In genomic region chr11:107927559-107927958, GRCh38 we compare ENCODE assay signal across 10 cellular contexts. TPM values are rescaled to one million over a fixed set of nuclear protein-coding genes. Genes with fewer than 3 reads are reported as not detected.
DNase-seq lines count a peak whose midpoint lies in the region; ATAC-seq, FAIRE-seq and TF ChIP-seq lines count a peak whose summit lies in the region.
"Had no signal": no experiment of that assay in that cellular context is flagged by ENCODE, and none has a peak within 500 bp of the region (broad histone marks: within the 10 kb centered on the region; RNA-seq: fewer than 3 reads in every experiment).

No MANE protein-coding gene starts in this region.

- intact Hi-C loops in kidney (cut with DNase I), result no loop called here
- intact Hi-C loops in CD4-positive, alpha-beta T cell (cut with DNase I, micrococcal nuclease), result no loop called here

- H3K4me3 Mint-ChIP-seq in stimulated activated naive CD8-positive, alpha-beta T cell treated with anti-CD3 and anti-CD28 coated beads, Interleukin-15, Interleukin-2, amounts not matched to agents 100 ng/mL and 50 ng/mL, for 24 hours, result peak overlapping the region; percentile 65
- H3K4me3 Mint-ChIP-seq in activated naive CD8-positive, alpha-beta T cell treated with anti-CD3 and anti-CD28 coated beads, Interleukin-2, amount 10 ng/mL, durations not matched to agents 7 days and 5 days, result peak overlapping the region; percentile 77
- H3K4me3 Mint-ChIP-seq in CD4-positive, alpha-beta T cell, result no peak overlapping the region

- no peak for FAIRE-seq in kidney (lab: Jason Lieb, UNC)

- H3K9me3 Mint-ChIP-seq in stimulated activated naive CD8-positive, alpha-beta T cell treated with anti-CD3 and anti-CD28 coated beads, Interleukin-15, Interleukin-2, amounts not matched to agents 100 ng/mL and 50 ng/mL, for 24 hours, result peaks cover 4% of the 10 kb centered on the region
- H3K9me3 Mint-ChIP-seq in activated naive CD8-positive, alpha-beta T cell treated with anti-CD3 and anti-CD28 coated beads, Interleukin-2, amount 10 ng/mL, durations not matched to agents 7 days and 5 days, result no peaks in the 10 kb centered on the region
- H3K9me3 Mint-ChIP-seq in CD4-positive, alpha-beta T cell, result no peaks in the 10 kb centered on the region

- TF ChIP-seq CTCF in kidney (IDR thresholded peaks at IDR 0.05; ENCODE audit: borderline replicate concordance, extremely low read depth, insufficient read depth), result no peak
- TF ChIP-seq CTCF in CD4-positive, alpha-beta T cell (IDR thresholded peaks at IDR 0.05), result no peak

- no peak for DNase-seq in stimulated activated naive CD8-positive, alpha-beta T cell treated with anti-CD3 and anti-CD28 coated beads, Interleukin-15, Interleukin-2, amounts not matched to agents 100 U/mL and 50 U/mL, for 24 hours
- DNase-seq in activated naive CD8-positive, alpha-beta T cell treated with anti-CD3 and anti-CD28 coated beads, Interleukin-2, amount 10 ng/mL, durations not matched to agents 7 days and 5 days, result no peak
- no peak for DNase-seq in kidney
- no peak for DNase-seq in CD4-positive, alpha-beta T cell
- no peak for DNase-seq in activated CD8-positive, alpha-beta memory T cell treated with anti-CD3 and anti-CD28 coated beads, Interleukin-2, amount 50 U/mL, for 48 hours

- H3K27me3 ChIP-seq in CD4-positive, alpha-beta T cell (ENCODE audit: control insufficient read depth, insufficient read depth, low read length), result peaks cover 38% of the 10 kb centered on the region

- H3K4me1 ChIP-seq in kidney (ENCODE audit: control insufficient read depth in 1 of 2, insufficient read depth in 1 of 2, low read depth in 1 of 2, low read length in 2 of 2), result no peaks in the 10 kb centered on the region

- POLR2A ChIA-PET in activated naive CD8-positive, alpha-beta T cell treated with anti-CD3 and anti-CD28 coated beads, Interleukin-2, amount 10 ng/mL, durations not matched to agents 7 days and 5 days (lab: Charles Lee), result no interaction called here
- POLR2A ChIA-PET in CD4-positive, alpha-beta T cell (lab: Charles Lee), result no interaction called here

- CTCF ChIA-PET in CD4-positive, alpha-beta T cell (lab: Charles Lee), result no interaction called here

- no peaks in the 10 kb centered on the region for H3K36me3 Mint-ChIP-seq in stimulated activated naive CD8-positive, alpha-beta T cell treated with anti-CD3 and anti-CD28 coated beads, Interleukin-15, Interleukin-2, amounts not matched to agents 100 ng/mL and 50 ng/mL, for 24 hours (ENCODE audit: low read depth)
- no peaks in the 10 kb centered on the region for H3K36me3 Mint-ChIP-seq in activated naive CD8-positive, alpha-beta T cell treated with anti-CD3 and anti-CD28 coated beads, Interleukin-2, amount 10 ng/mL, durations not matched to agents 7 days and 5 days
- no peaks in the 10 kb centered on the region for H3K36me3 Mint-ChIP-seq in CD4-positive, alpha-beta T cell (ENCODE audit: low read depth)

- H3K9ac ChIP-seq in kidney (ENCODE audit: low read length in 2 of 2), result no peak overlapping the region

- H3K36me3 ChIP-seq in kidney (ENCODE audit: control insufficient read depth in 1 of 2, insufficient read depth in 2 of 2, low read length in 2 of 2), result no peaks in the 10 kb centered on the region
- H3K36me3 ChIP-seq: uterus had no signal

- peaks cover 44% of the 10 kb centered on the region for H3K27me3 Mint-ChIP-seq in stimulated activated naive CD8-positive, alpha-beta T cell treated with anti-CD3 and anti-CD28 coated beads, Interleukin-15, Interleukin-2, amounts not matched to agents 100 ng/mL and 50 ng/mL, for 24 hours
- peaks cover 31% of the 10 kb centered on the region for H3K27me3 Mint-ChIP-seq in activated naive CD8-positive, alpha-beta T cell treated with anti-CD3 and anti-CD28 coated beads, Interleukin-2, amount 10 ng/mL, durations not matched to agents 7 days and 5 days
- peaks cover 62% of the 10 kb centered on the region for H3K27me3 Mint-ChIP-seq in CD4-positive, alpha-beta T cell

- no peak overlapping the region for H3K27ac Mint-ChIP-seq in stimulated activated naive CD8-positive, alpha-beta T cell treated with anti-CD3 and anti-CD28 coated beads, Interleukin-15, Interleukin-2, amounts not matched to agents 100 ng/mL and 50 ng/mL, for 24 hours
- H3K27ac Mint-ChIP-seq in activated naive CD8-positive, alpha-beta T cell treated with anti-CD3 and anti-CD28 coated beads, Interleukin-2, amount 10 ng/mL, durations not matched to agents 7 days and 5 days, result no peak overlapping the region
- H3K27ac Mint-ChIP-seq in CD4-positive, alpha-beta T cell, result no peak overlapping the region

- no peak overlapping the region for H3K27ac ChIP-seq in kidney (ENCODE audit: low read depth in 2 of 2, low read length in 2 of 2)
- H3K27ac ChIP-seq in CD4-positive, alpha-beta T cell (ENCODE audit: low read depth, low read length), result no peak overlapping the region
- H3K27ac ChIP-seq: uterus had no signal

- H3K4me3 ChIP-seq in kidney (ENCODE audit: low read length in 2 of 2), result peak overlapping the region; percentile 30 to 59
- H3K4me3 ChIP-seq: uterus had no signal

- H3K9me3 ChIP-seq in kidney (ENCODE audit: control insufficient read depth in 1 of 2, low read length in 2 of 2), result no peaks in the 10 kb centered on the region
- H3K9me3 ChIP-seq in CD4-positive, alpha-beta T cell (ENCODE audit: control insufficient read depth, low read length), result no peaks in the 10 kb centered on the region
- H3K9me3 ChIP-seq: uterus had no signal

- peaks cover 12% of the 10 kb centered on the region for H3K4me1 Mint-ChIP-seq in stimulated activated naive CD8-positive, alpha-beta T cell treated with anti-CD3 and anti-CD28 coated beads, Interleukin-15, Interleukin-2, amounts not matched to agents 100 ng/mL and 50 ng/mL, for 24 hours (ENCODE audit: low read depth)
- H3K4me1 Mint-ChIP-seq in activated naive CD8-positive, alpha-beta T cell treated with anti-CD3 and anti-CD28 coated beads, Interleukin-2, amount 10 ng/mL, durations not matched to agents 7 days and 5 days, result peaks cover 1% of the 10 kb centered on the region
- peaks cover 10% of the 10 kb centered on the region for H3K4me1 Mint-ChIP-seq in CD4-positive, alpha-beta T cell (ENCODE audit: low read depth)

- no peak for ATAC-seq in stimulated activated naive CD8-positive, alpha-beta T cell treated with anti-CD3 and anti-CD28 coated beads, Interleukin-15, Interleukin-2, amounts not matched to agents 100 U/mL and 50 U/mL, for 24 hours
- ATAC-seq in activated naive CD8-positive, alpha-beta T cell treated with anti-CD3 and anti-CD28 coated beads, Interleukin-2, amount 10 ng/mL, durations not matched to agents 7 days and 5 days (ENCODE audit: low read depth), result no peak
- ATAC-seq in CD4-positive, alpha-beta T cell (ENCODE audit: poor library complexity), result no peak
- no peak for ATAC-seq in HG03045 (IDR thresholded peaks at IDR 0.05; ENCODE audit: unreplicated experiment)
- ATAC-seq in GM18519 (IDR thresholded peaks at IDR 0.05; ENCODE audit: low FRiP score, unreplicated experiment), result no peak

RNA-seq across cellular contexts. Expression of gene RAB39A, which starts 0.7 kb away (rescaled TPM):
- under 1 TPM in 1 of 2 experiments, not detected in 1; 0.43 TPM for total RNA-seq in activated naive CD8-positive, alpha-beta T cell treated with anti-CD3 and anti-CD28 coated beads, Interleukin-2, amount 10 ng/mL, durations not matched to agents 7 days and 5 days
- 2.8 TPM for total RNA-seq in kidney
- not detected for polyA plus RNA-seq in kidney (ENCODE audit: insufficient read depth, low read depth, low replicate concordance)
- not detected for total RNA-seq in CD4-positive, alpha-beta T cell
- total RNA-seq: glomerular endothelial cell had no signal
